In the genomic region with DNA sequence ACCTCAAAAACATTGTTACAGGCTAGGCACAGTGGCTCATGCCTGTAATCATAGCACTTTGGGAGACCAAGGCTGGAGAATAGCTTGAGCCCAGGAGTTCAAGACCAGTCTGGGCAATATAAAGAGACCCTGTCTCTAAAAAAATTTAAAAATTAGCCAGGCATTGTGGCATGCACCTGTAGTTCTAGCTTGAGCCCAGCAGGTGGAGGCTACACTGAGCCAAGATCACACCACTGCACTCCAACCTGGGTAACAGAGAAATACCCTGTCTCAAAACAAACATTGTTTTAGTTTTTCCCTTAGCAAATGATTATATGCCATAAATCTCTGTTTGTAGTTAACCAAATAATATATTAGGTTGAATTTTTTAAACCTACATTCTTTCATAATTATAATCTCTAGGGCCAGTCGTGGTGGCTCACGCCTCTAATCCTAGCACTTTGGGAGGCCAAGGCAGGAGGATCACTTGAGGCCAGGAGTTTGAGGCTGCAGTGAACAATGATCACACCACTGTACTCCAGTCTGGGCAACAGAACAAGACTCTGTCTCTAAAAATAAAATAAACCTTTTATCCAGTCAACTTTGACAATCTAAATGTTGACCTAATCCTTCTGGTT, we compare ENCODE assay signal across 9 cellular contexts. TPM values are rescaled to one million over a fixed set of nuclear protein-coding genes. Genes with fewer than 3 reads are reported as not detected.
DNase-seq lines count a peak whose midpoint lies in the region; ATAC-seq and TF ChIP-seq lines count a peak whose summit lies in the region.
"Had no signal": no experiment of that assay in that cellular context is flagged by ENCODE, and none has a peak within 500 bp of the region (broad histone marks: within the 10 kb centered on the region; RNA-seq: fewer than 3 reads in every experiment).

No MANE protein-coding gene starts in this region.

- no peak overlapping the region for H2AFZ ChIP-seq in mesenchymal stem cell (ENCODE audit: low read depth, low read length)

- no peak overlapping the region for H3K18ac ChIP-seq in mesenchymal stem cell (ENCODE audit: low read depth in 1 of 2, low read length in 2 of 2)

- no peaks in the 10 kb centered on the region for H3K36me3 ChIP-seq in HAP-1 (replicated peaks)
- H3K36me3 ChIP-seq in mesenchymal stem cell (ENCODE audit: control insufficient read depth in 1 of 2, insufficient read depth in 2 of 2, low read depth in 1 of 2, low read length in 2 of 2): peaks cover 0 to 18% of the 10 kb centered on the region in 2 experiments

- H3K4me1 ChIP-seq in HAP-1 (no peaks in the 10 kb centered on the region; the same call in 1 of the 2 replicates), mesenchymal stem cell (ENCODE audit: control insufficient read depth, insufficient read depth, low read depth, low read length) (no peaks in the 10 kb centered on the region)

- no peak overlapping the region for H3K23ac ChIP-seq in mesenchymal stem cell (ENCODE audit: low read length in 2 of 2)

- H3K9ac ChIP-seq in mesenchymal stem cell (ENCODE audit: low read length): no peak overlapping the region

- no peak overlapping the region for H3K4me3 Mint-ChIP-seq in MCF 10A (ENCODE audit: unreplicated experiment)

- POLR2A ChIA-PET in MCF 10A (lab: Yijun Ruan, JAX): interaction anchor here (0.6 to 2.7 kb wide), 2 partner anchors 10 to 13 kb away, joined by 3 to 12 read pairs; partner anchors contain the start of gene CYP20A1

- no peaks in the 10 kb centered on the region for H3K9me3 Mint-ChIP-seq in MCF 10A (ENCODE audit: unreplicated experiment)

- in situ Hi-C loops in HAP-1 (cut with MboI; ENCODE audit: low sequenced_read_pairs): no loop called here

- H3K27me3 ChIP-seq in HAP-1 (ENCODE audit: low read depth) (no peaks in the 10 kb centered on the region), mesenchymal stem cell (ENCODE audit: control insufficient read depth in 1 of 2, insufficient read depth in 1 of 2, low read length in 2 of 2) (no peaks in the 10 kb centered on the region)

- H3K27ac ChIP-seq in mesenchymal stem cell (ENCODE audit: low read length, poor library complexity, severe bottlenecking): no peak overlapping the region
- H3K27ac ChIP-seq: skin epidermis had no signal

- peaks cover 22% of the 10 kb centered on the region for H3K36me3 Mint-ChIP-seq in MCF 10A (ENCODE audit: insufficient read depth, unreplicated experiment)

- H3K4me1 Mint-ChIP-seq in MCF 10A (ENCODE audit: insufficient read depth, unreplicated experiment): no peaks in the 10 kb centered on the region

- no peak overlapping the region for H2BK15ac ChIP-seq in mesenchymal stem cell (ENCODE audit: low read depth, poor library complexity, severe bottlenecking)

- H3K4me2 ChIP-seq in mesenchymal stem cell (ENCODE audit: low read length, poor library complexity, severe bottlenecking): no peak overlapping the region

- no peak overlapping the region for H3K14ac ChIP-seq in mesenchymal stem cell (ENCODE audit: low read length in 2 of 2)

- H2BK12ac ChIP-seq in mesenchymal stem cell (ENCODE audit: low read length in 2 of 2): no peak overlapping the region

- H3K79me1 ChIP-seq in mesenchymal stem cell (replicated peaks; ENCODE audit: low read length, poor library complexity, severe bottlenecking): no peaks in the 10 kb centered on the region

- no peaks in the 10 kb centered on the region for H3K9me3 ChIP-seq in HAP-1
- H3K9me3 ChIP-seq in mesenchymal stem cell (ENCODE audit: control insufficient read depth, low read length): no peaks in the 10 kb centered on the region

- no peak overlapping the region for H3K4ac ChIP-seq in mesenchymal stem cell (ENCODE audit: low read depth in 1 of 2, low read length in 2 of 2)

- 100% methylated on average over 2 of the region's 2 CpGs for whole genome bisulfite sequencing in mesenchymal stem cell

- CTCF ChIA-PET in MCF 10A (lab: Yijun Ruan, JAX): interaction anchor here (0.5 to 3.3 kb wide), 20 partner anchors 9 to 703 kb away, joined by 3 to 26 read pairs (median 4); partner anchors contain the start of gene CYP20A1

- H3K4me3 ChIP-seq in HAP-1 (no peak overlapping the region), mesenchymal stem cell (ENCODE audit: insufficient read depth in 1 of 2, low read depth in 1 of 2, low read length in 2 of 2) (no peak overlapping the region)
- H3K4me3 ChIP-seq: skin epidermis had no signal

- no peak overlapping the region for H4K8ac ChIP-seq in mesenchymal stem cell (ENCODE audit: low read length)

- no peak overlapping the region for H4K91ac ChIP-seq in mesenchymal stem cell (ENCODE audit: low read length)

- BruUV-seq in MCF 10A (replicated peaks; lab: Mats Ljungman, UMichigan): no TSS peak

- peak; percentile 17 for DNase-seq in EL
- peak; percentile 32 to 52 for DNase-seq in HAP-1 (ENCODE audit: low spot score in 2 of 2)
- DNase-seq in RPMI8226: peak; percentile 28
- peak; percentile 41 for DNase-seq in MCF 10A (ENCODE audit: unreplicated experiment)
- DNase-seq in mesenchymal stem cell: peak; percentile 37
- no peak for DNase-seq in cerebellar nuclear complex (lab: John Stamatoyannopoulos, UW)
- DNase-seq in NCI-H2107 treated with DMSO at 0.1 percent for 48 hours (lab: John Stamatoyannopoulos, UW; ENCODE audit: unreplicated experiment): no peak

- no peak overlapping the region for H2AK5ac ChIP-seq in mesenchymal stem cell (ENCODE audit: low read length, severe bottlenecking)

- no peaks in the 10 kb centered on the region for H3K27me3 Mint-ChIP-seq in MCF 10A (ENCODE audit: insufficient read depth, unreplicated experiment)

- peak; percentile 83 for TF ChIP-seq CTCF in MCF 10A (IDR thresholded peaks at IDR 0.05; ENCODE audit: unreplicated experiment)

- intact Hi-C loops in MCF 10A (cut with micrococcal nuclease): loop anchor here (1.0 to 2.0 kb wide), 4 partner anchors 229 to 684 kb away; no protein-coding TSS in a partner anchor

- H2BK5ac ChIP-seq in mesenchymal stem cell (ENCODE audit: low read depth, low read length, poor library complexity, severe bottlenecking): no peak overlapping the region

- no peak for ATAC-seq in HG03442 (IDR thresholded peaks at IDR 0.05; ENCODE audit: unreplicated experiment)

- H2BK120ac ChIP-seq in mesenchymal stem cell (ENCODE audit: low read depth, low read length): no peak overlapping the region

- H3K27ac Mint-ChIP-seq in MCF 10A (ENCODE audit: low read depth, unreplicated experiment): no peak overlapping the region

RNA-seq across cellular contexts. Expression of gene CYP20A1, which starts 13.3 kb away (rescaled TPM):
- 14.5 and 15.9 TPM in 2 replicates for total RNA-seq in MCF 10A (2022)
- 13.5 TPM for polyA plus RNA-seq in mesenchymal stem cell (2013, experiment 1 of 2)
- polyA plus RNA-seq in mesenchymal stem cell (2013, experiment 2 of 2): 12.3 TPM

Comparison
In these comparisons a context has a peak if more than half of its experiments do, and no peak if none do; other contexts are left out.
1. DNase-seq: peak in EL (single experiment), HAP-1 (2 of 2), RPMI8226 (single experiment), MCF 10A (single experiment) and mesenchymal stem cell (single experiment); none in cerebellar nuclear complex (0 of 2) and NCI-H2107 treated with DMSO at 0.1 percent for 48 hours (single experiment).